In the genomic region with DNA sequence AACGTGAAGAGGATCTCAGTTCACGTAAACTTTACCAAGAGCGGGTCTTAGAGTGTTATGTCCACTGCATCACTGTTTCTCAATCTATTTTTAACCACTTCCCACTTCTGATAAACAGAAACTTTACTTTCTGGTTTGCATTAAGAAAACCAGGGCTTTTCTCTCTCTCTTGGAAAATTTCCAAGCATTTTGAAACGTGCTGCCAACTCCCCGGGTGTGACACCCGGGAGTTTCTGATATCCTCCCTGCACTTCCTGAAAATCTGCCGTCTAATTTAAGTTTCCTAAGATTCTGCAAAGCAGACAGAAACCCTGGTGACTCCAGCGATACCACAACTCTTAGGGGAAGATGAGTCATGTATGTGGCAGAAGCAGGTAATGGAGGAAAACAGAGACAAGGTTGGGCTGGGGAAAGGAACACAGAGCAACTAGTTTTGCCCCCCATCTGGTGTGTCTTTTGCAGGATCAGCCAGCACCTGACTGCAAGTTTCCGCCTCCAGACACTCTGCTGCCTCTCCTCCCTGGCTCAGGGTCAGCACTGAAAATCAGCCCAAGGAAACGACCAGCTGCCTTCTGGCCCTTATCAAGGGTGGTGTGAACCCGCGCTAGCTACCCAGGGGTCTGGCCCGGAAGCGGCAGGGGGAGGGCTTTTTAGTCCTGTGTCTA, we compare ENCODE assay signal across 8 cellular contexts.
DNase-seq lines count a peak whose midpoint lies in the region; ATAC-seq and TF ChIP-seq lines count a peak whose summit lies in the region.

No MANE protein-coding gene starts in this region.

- H3K9me3 ChIP-seq in mucosa of stomach (ENCODE audit: control insufficient read depth, low read length): no peaks in the 10 kb centered on the region

- peaks cover 40% of the 10 kb centered on the region for H3K4me1 ChIP-seq in mucosa of stomach (ENCODE audit: control insufficient read depth, insufficient read depth, low read length)

- DNase-seq in GDM1 (lab: John Stamatoyannopoulos, UW) (peak; percentile 30), NCI-H69 (lab: John Stamatoyannopoulos, UW) (peak; percentile 31), cardiac fibroblast (ENCODE audit: low read depth in 2 of 2) (peak; percentile 27 to 89), SHP77 treated with DMSO at 0.1 percent for 48 hours (lab: John Stamatoyannopoulos, UW) (no peak), ACHN (no peak)

- ATAC-seq in HG03039 (IDR thresholded peaks at IDR 0.05; ENCODE audit: unreplicated experiment) (no peak), HG02678 (IDR thresholded peaks at IDR 0.05; ENCODE audit: unreplicated experiment) (no peak)

- no peak for TF ChIP-seq CTCF in cardiac fibroblast (IDR thresholded peaks at IDR 0.05; ENCODE audit: low read depth, low read length)

- H3K4me3 ChIP-seq in cardiac fibroblast (replicated peaks in 1 of 2; ENCODE audit: low read depth in 2 of 2, low read length in 2 of 2) (no peak overlapping the region), mucosa of stomach (ENCODE audit: low read length) (peak overlapping the region; percentile 14)

- H3K9ac ChIP-seq in mucosa of stomach (ENCODE audit: low read length): peak overlapping the region; percentile 30

- H3K36me3 ChIP-seq in mucosa of stomach (ENCODE audit: control insufficient read depth, insufficient read depth, low read length): no peaks in the 10 kb centered on the region

- peaks cover 7% of the 10 kb centered on the region for H3K27me3 ChIP-seq in mucosa of stomach (ENCODE audit: control insufficient read depth, insufficient read depth, low read length)

- in situ Hi-C loops in ACHN (cut with HindIII; ENCODE audit: low pct_ligation_motif_present, low pct_unique_long_range_greater_than_20kb, low sequenced_read_pairs): no loop called here

Comparison
In these comparisons a context has a peak if more than half of its experiments do, and no peak if none do; other contexts are left out.
1. DNase-seq: peak in GDM1 (single experiment), NCI-H69 (single experiment) and cardiac fibroblast (2 of 2); none in SHP77 treated with DMSO at 0.1 percent for 48 hours (single experiment) and ACHN (single experiment).